Comparison of ENCODE assay signal across 10 cellular contexts in the genomic region with DNA sequence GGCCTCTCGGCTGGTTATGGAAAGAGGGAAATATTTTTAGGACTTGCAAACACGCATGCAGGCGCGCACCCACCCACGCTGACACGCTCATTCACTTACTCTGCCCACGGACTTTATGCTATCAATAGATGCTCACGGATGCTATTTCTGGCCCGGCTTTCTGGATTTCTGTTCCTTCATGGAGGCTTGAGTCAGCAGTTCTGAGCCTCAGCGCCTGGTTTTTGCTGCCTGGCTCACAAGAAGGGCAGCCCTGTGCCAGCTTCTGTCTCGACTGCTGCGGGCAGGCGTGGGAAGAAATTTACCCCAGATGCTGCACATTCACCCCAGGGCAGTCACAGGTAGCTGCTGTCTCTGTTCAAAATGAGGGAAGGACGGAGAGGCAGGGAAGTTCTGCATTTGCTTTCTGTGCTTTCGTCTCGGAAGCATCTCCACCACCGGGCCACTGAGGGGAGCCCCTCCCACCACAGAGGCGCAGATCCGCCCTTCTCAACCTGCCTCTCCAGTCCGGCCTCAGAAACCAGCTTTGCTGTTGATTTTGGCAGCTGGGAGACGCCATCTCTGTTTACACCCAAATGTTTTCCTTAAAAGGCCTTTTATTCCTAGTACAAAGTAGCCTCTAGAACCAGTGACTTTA.
DNase-seq lines count a peak whose midpoint lies in the region; ATAC-seq and TF ChIP-seq lines count a peak whose summit lies in the region.
"Had no signal": no experiment of that assay in that cellular context is flagged by ENCODE, and none has a peak within 500 bp of the region (broad histone marks: within the 10 kb centered on the region; RNA-seq: fewer than 3 reads in every experiment).

No MANE protein-coding gene starts in this region.

- H3K36me3 Mint-ChIP-seq in neural progenitor cell: no peaks in the 10 kb centered on the region
- no peaks in the 10 kb centered on the region for H3K36me3 Mint-ChIP-seq in activated naive CD4-positive, alpha-beta T cell treated with anti-CD3 and anti-CD28 coated beads, Interleukin-2, amount 50 U/mL, for 72 hours

- H2AFZ ChIP-seq in neural progenitor cell (replicated peaks): peak overlapping the region; percentile 16

- ATAC-seq in activated naive CD4-positive, alpha-beta T cell treated with anti-CD3 and anti-CD28 coated beads, Interleukin-2, amount 50 U/mL, for 72 hours: no peak
- ATAC-seq in GM18519 (IDR thresholded peaks at IDR 0.05; ENCODE audit: low FRiP score, unreplicated experiment) (no peak), GM18502 (IDR thresholded peaks at IDR 0.05; ENCODE audit: poor library complexity, unreplicated experiment) (no peak)
- ATAC-seq: effector memory CD8-positive, alpha-beta T cell had no signal

- H3K27me3 Mint-ChIP-seq in neural progenitor cell (ENCODE audit: insufficient read depth, low read depth): peaks cover 10% of the 10 kb centered on the region

- H3K9ac ChIP-seq in NT2/D1 (ENCODE audit: insufficient read length, low read depth) (peak overlapping the region; percentile 34), neural progenitor cell (no peak overlapping the region)

- H3K9me3 ChIP-seq in NT2/D1 (ENCODE audit: insufficient read depth, low read length) (no peaks in the 10 kb centered on the region), neural progenitor cell (ENCODE audit: low read depth) (no peaks in the 10 kb centered on the region)

- H3K79me2 ChIP-seq in neural progenitor cell (ENCODE audit: low read depth): no peaks in the 10 kb centered on the region

- H3K36me3 ChIP-seq in NT2/D1 (ENCODE audit: insufficient read depth, insufficient read length, low read length) (no peaks in the 10 kb centered on the region), neural progenitor cell (no peaks in the 10 kb centered on the region)

- no peak overlapping the region for H3K27ac Mint-ChIP-seq in neural progenitor cell
- no peak overlapping the region for H3K27ac Mint-ChIP-seq in activated naive CD4-positive, alpha-beta T cell treated with anti-CD3 and anti-CD28 coated beads, Interleukin-2, amount 50 U/mL, for 72 hours
- H3K27ac Mint-ChIP-seq: effector memory CD8-positive, alpha-beta T cell had no signal

- H3K4me3 ChIP-seq in NT2/D1 (ENCODE audit: insufficient read length, low read depth) (no peak overlapping the region), fibroblast of mammary gland (ENCODE audit: control insufficient read depth, low read depth, low read length) (peak overlapping the region; percentile 32), neural progenitor cell (no peak overlapping the region)

- TF ChIP-seq CTCF in fibroblast of mammary gland (conservative IDR thresholded peaks at IDR 0.05; ENCODE audit: control insufficient read depth, insufficient read depth, low read depth, low read length): no peak
- TF ChIP-seq CTCF in neural progenitor cell (IDR thresholded peaks at IDR 0.05): no peak

- DNase-seq in AG08396 (ENCODE audit: low spot score) (peak; percentile 62), NT2/D1 (ENCODE audit: low read depth, low spot score) (no peak), fibroblast of mammary gland (ENCODE audit: low read depth) (peak; percentile 74), neural progenitor cell (ENCODE audit: low spot score) (peak; percentile 66), kidney tubule cell (ENCODE audit: low spot score) (no peak)
- DNase-seq in activated naive CD4-positive, alpha-beta T cell treated with anti-CD3 and anti-CD28 coated beads, Interleukin-2, amount 50 U/mL, for 72 hours (ENCODE audit: low spot score in 2 of 2): no peak
- DNase-seq: activated CD4-positive, alpha-beta T cell treated with anti-CD3 and anti-CD28 coated beads for 48 hours; effector memory CD8-positive, alpha-beta T cell had no signal

- no peaks in the 10 kb centered on the region for H3K9me3 Mint-ChIP-seq in neural progenitor cell
- no peaks in the 10 kb centered on the region for H3K9me3 Mint-ChIP-seq in activated naive CD4-positive, alpha-beta T cell treated with anti-CD3 and anti-CD28 coated beads, Interleukin-2, amount 50 U/mL, for 72 hours
- H3K9me3 Mint-ChIP-seq: effector memory CD8-positive, alpha-beta T cell had no signal

- H3K4me1 ChIP-seq in NT2/D1 (ENCODE audit: insufficient read depth, insufficient read length): peaks cover 10% of the 10 kb centered on the region
- peaks cover 41% of the 10 kb centered on the region for H3K4me1 ChIP-seq in neural progenitor cell

- no peaks in the 10 kb centered on the region for H4K20me1 ChIP-seq in neural progenitor cell (ENCODE audit: low read depth)

- H3K4me1 Mint-ChIP-seq in neural progenitor cell: peaks cover 66% of the 10 kb centered on the region

- no peak overlapping the region for H3K4me3 Mint-ChIP-seq in neural progenitor cell
- H3K4me3 Mint-ChIP-seq: effector memory CD8-positive, alpha-beta T cell had no signal

- H3K4me2 ChIP-seq in neural progenitor cell: peak overlapping the region; percentile 40

- peaks cover 11% of the 10 kb centered on the region for H3F3A ChIP-seq in neural progenitor cell (ENCODE audit: low read depth)

- H3K27me3 ChIP-seq in NT2/D1 (ENCODE audit: insufficient read depth, insufficient read length): no peaks in the 10 kb centered on the region
- H3K27me3 ChIP-seq in neural progenitor cell: no peaks in the 10 kb centered on the region

- H3K27ac ChIP-seq in neural progenitor cell: no peak overlapping the region

Comparison
In these comparisons a context has a peak if more than half of its experiments do, and no peak if none do; other contexts are left out.
1. DNase-seq: peak in AG08396 (single experiment), fibroblast of mammary gland (single experiment) and neural progenitor cell (single experiment); none in NT2/D1 (single experiment), activated naive CD4-positive, alpha-beta T cell treated with anti-CD3 and anti-CD28 coated beads, Interleukin-2, amount 50 U/mL, for 72 hours (0 of 2) and kidney tubule cell (single experiment).